11 cellular contexts compared by ENCODE assay signal in the genomic region with DNA sequence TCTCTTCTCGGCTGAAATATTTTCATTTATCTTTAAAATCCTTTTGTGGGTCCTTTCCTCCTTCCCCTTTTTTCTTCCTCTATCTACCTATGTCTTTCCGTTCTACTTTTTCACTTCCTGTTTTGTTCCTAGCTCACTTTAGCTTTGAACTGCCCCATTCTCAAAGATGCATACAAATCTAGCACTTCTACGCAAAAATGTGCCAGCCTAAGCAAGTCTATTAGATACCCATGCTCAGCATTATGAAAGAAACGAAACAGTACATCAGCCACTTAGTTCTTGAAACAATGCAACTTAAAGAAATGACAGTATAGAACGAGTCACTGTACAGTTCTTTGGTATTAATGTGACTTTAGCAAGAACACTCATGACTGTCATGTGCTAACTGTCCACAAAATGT. TPM values are rescaled to one million over a fixed set of nuclear protein-coding genes. Genes with fewer than 3 reads are reported as not detected.
DNase-seq lines count a peak whose midpoint lies in the region; ATAC-seq and TF ChIP-seq lines count a peak whose summit lies in the region.
"Had no signal": no experiment of that assay in that cellular context is flagged by ENCODE, and none has a peak within 500 bp of the region (broad histone marks: within the 10 kb centered on the region; RNA-seq: fewer than 3 reads in every experiment).

No MANE protein-coding gene starts in this region.

- peak overlapping the region; percentile 79 to 93 (median 92) for H3K27ac Mint-ChIP-seq in CD14-positive monocyte
- no peak overlapping the region for H3K27ac Mint-ChIP-seq in GM23338
- H3K27ac Mint-ChIP-seq: CD4-positive, alpha-beta T cell had no signal

- intact Hi-C loops in CD14-positive monocyte (cut with micrococcal nuclease): loop anchor here in 1 of 2 donors (5.0 kb wide), 2 partner anchors 38 to 47 kb away; a partner anchor contains a TSS

- no peak overlapping the region for H3K27ac ChIP-seq in GM23338 (ENCODE audit: low read depth)
- H3K27ac ChIP-seq: ascending aorta had no signal

- no peak overlapping the region for H3K4me2 ChIP-seq in GM23338

- peak; percentile 49 for DNase-seq in CD14-positive monocyte (ENCODE audit: low spot score)
- DNase-seq in SIG-M5 treated with dmso at 0.1 percent for 504 hours (lab: John Stamatoyannopoulos, UW; ENCODE audit: unreplicated experiment): peak; percentile 93
- no peak for DNase-seq in AG20443 (ENCODE audit: low spot score)
- no peak for DNase-seq in GM23338 (ENCODE audit: low spot score)
- DNase-seq in NCI-H1930 (lab: John Stamatoyannopoulos, UW): no peak
- DNase-seq in foreskin fibroblast: no peak
- DNase-seq: CD4-positive, alpha-beta T cell; T1000 had no signal

- H3K4me1 ChIP-seq in GM23338 (ENCODE audit: insufficient read depth): no peaks in the 10 kb centered on the region

- peaks cover 65% of the 10 kb centered on the region for H3K4me1 Mint-ChIP-seq in CD14-positive monocyte
- peaks cover 3% of the 10 kb centered on the region; the same call in 1 of the 3 replicates for H3K4me1 Mint-ChIP-seq in GM23338

- H3K4me3 ChIP-seq in GM23338 (no peak overlapping the region), foreskin fibroblast (ENCODE audit: low read depth in 1 of 2, low read length in 2 of 2) (no peak overlapping the region)
- H3K4me3 ChIP-seq: ascending aorta had no signal

- H3K9me2 ChIP-seq in GM23338 (ENCODE audit: insufficient read depth): 0 out of 2 replicates have a peak, but pooled peaks cover 3% of the 10 kb centered on the region

- no peaks in the 10 kb centered on the region for H3K36me3 ChIP-seq in GM23338 (ENCODE audit: insufficient read depth)
- H3K36me3 ChIP-seq: ascending aorta had no signal

- no peaks in the 10 kb centered on the region for H4K20me1 ChIP-seq in GM23338 (replicated peaks; ENCODE audit: insufficient read depth)

- H2AFZ ChIP-seq in GM23338: no peak overlapping the region

- H3F3A ChIP-seq in GM23338 (replicated peaks; ENCODE audit: low read depth): no peaks in the 10 kb centered on the region

- H3K4me3 Mint-ChIP-seq in CD14-positive monocyte (peak overlapping the region in 1 of 2 donors; percentile 89), GM23338 (no peak overlapping the region)
- H3K4me3 Mint-ChIP-seq: CD4-positive, alpha-beta T cell had no signal

- H3K36me3 Mint-ChIP-seq in CD14-positive monocyte (peaks cover 0 to 6% of the 10 kb centered on the region in 2 donors), GM23338 (ENCODE audit: low read depth) (no peaks in the 10 kb centered on the region)

- H3K27me3 ChIP-seq in GM23338 (ENCODE audit: insufficient read depth): no peaks in the 10 kb centered on the region
- H3K27me3 ChIP-seq: ascending aorta had no signal

- peaks cover 0 to 4% (median 0%) of the 10 kb centered on the region in 3 donors for H3K27me3 Mint-ChIP-seq in CD14-positive monocyte (ENCODE audit: low read depth in 3 of 3)
- H3K27me3 Mint-ChIP-seq in GM23338 (ENCODE audit: insufficient read depth, low read depth, poor library complexity): peaks cover 2% of the 10 kb centered on the region

- ATAC-seq in GM19397 (IDR thresholded peaks at IDR 0.05; ENCODE audit: unreplicated experiment) (peak; percentile 65), HG03095 (IDR thresholded peaks at IDR 0.05; ENCODE audit: unreplicated experiment) (peak; percentile 50), GM23338 (no peak)

- peaks cover 0 to 4% (median 0%) of the 10 kb centered on the region in 7 donors for H3K9me3 Mint-ChIP-seq in CD14-positive monocyte
- no peaks in the 10 kb centered on the region; the same call in 2 of the 3 replicates for H3K9me3 Mint-ChIP-seq in GM23338
- H3K9me3 Mint-ChIP-seq: CD4-positive, alpha-beta T cell had no signal

- H3K79me2 ChIP-seq in GM23338 (replicated peaks; ENCODE audit: insufficient read depth): no peaks in the 10 kb centered on the region

- TF ChIP-seq CTCF in CD14-positive monocyte (IDR thresholded peaks at IDR 0.05) (no peak), GM23338 (conservative IDR thresholded peaks at IDR 0.05; ENCODE audit: low read depth in 2 of 2) (no peak), foreskin fibroblast (IDR thresholded peaks at IDR 0.05; ENCODE audit: low read depth, low read length) (no peak)

TF ChIP-seq in GM23338, 12 proteins besides CTCF, POLR2A, EP300 and RAD21 (continues in another document):
- TF ChIP-seq, protein P1, sequence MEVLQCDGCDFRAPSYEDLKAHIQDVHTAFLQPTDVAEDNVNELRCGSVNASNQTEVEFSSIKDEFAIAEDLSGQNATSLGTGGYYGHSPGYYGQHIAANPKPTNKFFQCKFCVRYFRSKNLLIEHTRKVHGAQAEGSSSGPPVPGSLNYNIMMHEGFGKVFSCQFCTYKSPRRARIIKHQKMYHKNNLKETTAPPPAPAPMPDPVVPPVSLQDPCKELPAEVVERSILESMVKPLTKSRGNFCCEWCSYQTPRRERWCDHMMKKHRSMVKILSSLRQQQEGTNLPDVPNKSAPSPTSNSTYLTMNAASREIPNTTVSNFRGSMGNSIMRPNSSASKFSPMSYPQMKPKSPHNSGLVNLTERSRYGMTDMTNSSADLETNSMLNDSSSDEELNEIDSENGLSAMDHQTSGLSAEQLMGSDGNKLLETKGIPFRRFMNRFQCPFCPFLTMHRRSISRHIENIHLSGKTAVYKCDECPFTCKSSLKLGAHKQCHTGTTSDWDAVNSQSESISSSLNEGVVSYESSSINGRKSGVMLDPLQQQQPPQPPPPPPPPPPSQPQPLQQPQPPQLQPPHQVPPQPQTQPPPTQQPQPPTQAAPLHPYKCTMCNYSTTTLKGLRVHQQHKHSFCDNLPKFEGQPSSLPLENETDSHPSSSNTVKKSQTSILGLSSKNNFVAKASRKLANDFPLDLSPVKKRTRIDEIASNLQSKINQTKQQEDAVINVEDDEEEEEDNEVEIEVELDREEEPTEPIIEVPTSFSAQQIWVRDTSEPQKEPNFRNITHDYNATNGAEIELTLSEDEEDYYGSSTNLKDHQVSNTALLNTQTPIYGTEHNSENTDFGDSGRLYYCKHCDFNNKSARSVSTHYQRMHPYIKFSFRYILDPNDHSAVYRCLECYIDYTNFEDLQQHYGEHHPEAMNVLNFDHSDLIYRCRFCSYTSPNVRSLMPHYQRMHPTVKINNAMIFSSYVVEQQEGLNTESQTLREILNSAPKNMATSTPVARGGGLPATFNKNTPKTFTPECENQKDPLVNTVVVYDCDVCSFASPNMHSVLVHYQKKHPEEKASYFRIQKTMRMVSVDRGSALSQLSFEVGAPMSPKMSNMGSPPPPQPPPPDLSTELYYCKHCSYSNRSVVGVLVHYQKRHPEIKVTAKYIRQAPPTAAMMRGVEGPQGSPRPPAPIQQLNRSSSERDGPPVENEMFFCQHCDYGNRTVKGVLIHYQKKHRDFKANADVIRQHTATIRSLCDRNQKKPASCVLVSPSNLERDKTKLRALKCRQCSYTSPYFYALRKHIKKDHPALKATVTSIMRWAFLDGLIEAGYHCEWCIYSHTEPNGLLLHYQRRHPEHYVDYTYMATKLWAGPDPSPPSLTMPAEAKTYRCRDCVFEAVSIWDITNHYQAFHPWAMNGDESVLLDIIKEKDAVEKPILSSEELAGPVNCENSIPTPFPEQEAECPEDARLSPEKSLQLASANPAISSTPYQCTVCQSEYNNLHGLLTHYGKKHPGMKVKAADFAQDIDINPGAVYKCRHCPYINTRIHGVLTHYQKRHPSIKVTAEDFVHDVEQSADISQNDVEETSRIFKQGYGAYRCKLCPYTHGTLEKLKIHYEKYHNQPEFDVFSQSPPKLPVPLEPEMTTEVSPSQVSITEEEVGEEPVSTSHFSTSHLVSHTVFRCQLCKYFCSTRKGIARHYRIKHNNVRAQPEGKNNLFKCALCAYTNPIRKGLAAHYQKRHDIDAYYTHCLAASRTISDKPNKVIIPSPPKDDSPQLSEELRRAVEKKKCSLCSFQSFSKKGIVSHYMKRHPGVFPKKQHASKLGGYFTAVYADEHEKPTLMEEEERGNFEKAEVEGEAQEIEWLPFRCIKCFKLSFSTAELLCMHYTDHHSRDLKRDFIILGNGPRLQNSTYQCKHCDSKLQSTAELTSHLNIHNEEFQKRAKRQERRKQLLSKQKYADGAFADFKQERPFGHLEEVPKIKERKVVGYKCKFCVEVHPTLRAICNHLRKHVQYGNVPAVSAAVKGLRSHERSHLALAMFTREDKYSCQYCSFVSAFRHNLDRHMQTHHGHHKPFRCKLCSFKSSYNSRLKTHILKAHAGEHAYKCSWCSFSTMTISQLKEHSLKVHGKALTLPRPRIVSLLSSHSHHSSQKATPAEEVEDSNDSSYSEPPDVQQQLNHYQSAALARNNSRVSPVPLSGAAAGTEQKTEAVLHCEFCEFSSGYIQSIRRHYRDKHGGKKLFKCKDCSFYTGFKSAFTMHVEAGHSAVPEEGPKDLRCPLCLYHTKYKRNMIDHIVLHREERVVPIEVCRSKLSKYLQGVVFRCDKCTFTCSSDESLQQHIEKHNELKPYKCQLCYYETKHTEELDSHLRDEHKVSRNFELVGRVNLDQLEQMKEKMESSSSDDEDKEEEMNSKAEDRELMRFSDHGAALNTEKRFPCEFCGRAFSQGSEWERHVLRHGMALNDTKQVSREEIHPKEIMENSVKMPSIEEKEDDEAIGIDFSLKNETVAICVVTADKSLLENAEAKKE (CRISPR knock-in tag; IDR thresholded peaks at IDR 0.05): no peak
- TF ChIP-seq, protein P2, sequence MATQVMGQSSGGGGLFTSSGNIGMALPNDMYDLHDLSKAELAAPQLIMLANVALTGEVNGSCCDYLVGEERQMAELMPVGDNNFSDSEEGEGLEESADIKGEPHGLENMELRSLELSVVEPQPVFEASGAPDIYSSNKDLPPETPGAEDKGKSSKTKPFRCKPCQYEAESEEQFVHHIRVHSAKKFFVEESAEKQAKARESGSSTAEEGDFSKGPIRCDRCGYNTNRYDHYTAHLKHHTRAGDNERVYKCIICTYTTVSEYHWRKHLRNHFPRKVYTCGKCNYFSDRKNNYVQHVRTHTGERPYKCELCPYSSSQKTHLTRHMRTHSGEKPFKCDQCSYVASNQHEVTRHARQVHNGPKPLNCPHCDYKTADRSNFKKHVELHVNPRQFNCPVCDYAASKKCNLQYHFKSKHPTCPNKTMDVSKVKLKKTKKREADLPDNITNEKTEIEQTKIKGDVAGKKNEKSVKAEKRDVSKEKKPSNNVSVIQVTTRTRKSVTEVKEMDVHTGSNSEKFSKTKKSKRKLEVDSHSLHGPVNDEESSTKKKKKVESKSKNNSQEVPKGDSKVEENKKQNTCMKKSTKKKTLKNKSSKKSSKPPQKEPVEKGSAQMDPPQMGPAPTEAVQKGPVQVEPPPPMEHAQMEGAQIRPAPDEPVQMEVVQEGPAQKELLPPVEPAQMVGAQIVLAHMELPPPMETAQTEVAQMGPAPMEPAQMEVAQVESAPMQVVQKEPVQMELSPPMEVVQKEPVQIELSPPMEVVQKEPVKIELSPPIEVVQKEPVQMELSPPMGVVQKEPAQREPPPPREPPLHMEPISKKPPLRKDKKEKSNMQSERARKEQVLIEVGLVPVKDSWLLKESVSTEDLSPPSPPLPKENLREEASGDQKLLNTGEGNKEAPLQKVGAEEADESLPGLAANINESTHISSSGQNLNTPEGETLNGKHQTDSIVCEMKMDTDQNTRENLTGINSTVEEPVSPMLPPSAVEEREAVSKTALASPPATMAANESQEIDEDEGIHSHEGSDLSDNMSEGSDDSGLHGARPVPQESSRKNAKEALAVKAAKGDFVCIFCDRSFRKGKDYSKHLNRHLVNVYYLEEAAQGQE (IDR thresholded peaks at IDR 0.05; ENCODE audit: unreplicated experiment): no peak

RNA-seq across cellular contexts. Expression of a gene that starts 47.3 kb away (rescaled TPM):
- 10 to 100 TPM; 12.1 to 14.4 TPM for polyA plus RNA-seq in CD14-positive monocyte
- total RNA-seq in GM23338 (2014; rRNA removed; shearing (Covaris generic)): 85.9 and 87.6 TPM in 2 replicates
- 71.5 and 82.6 TPM in 2 replicates for polyA plus RNA-seq in GM23338 (2016; fragmentation: Nextera tagmentation; extraction: Ambion mirVana)

Comparison
In these comparisons a context has a peak if more than half of its experiments do, and no peak if none do; other contexts are left out.
1. DNase-seq: peak in CD14-positive monocyte (single experiment) and SIG-M5 treated with dmso at 0.1 percent for 504 hours (single experiment); none in AG20443 (single experiment), GM23338 (single experiment), NCI-H1930 (0 of 2) and foreskin fibroblast (0 of 2).